19 cellular contexts compared by ENCODE assay signal in the genomic region with DNA sequence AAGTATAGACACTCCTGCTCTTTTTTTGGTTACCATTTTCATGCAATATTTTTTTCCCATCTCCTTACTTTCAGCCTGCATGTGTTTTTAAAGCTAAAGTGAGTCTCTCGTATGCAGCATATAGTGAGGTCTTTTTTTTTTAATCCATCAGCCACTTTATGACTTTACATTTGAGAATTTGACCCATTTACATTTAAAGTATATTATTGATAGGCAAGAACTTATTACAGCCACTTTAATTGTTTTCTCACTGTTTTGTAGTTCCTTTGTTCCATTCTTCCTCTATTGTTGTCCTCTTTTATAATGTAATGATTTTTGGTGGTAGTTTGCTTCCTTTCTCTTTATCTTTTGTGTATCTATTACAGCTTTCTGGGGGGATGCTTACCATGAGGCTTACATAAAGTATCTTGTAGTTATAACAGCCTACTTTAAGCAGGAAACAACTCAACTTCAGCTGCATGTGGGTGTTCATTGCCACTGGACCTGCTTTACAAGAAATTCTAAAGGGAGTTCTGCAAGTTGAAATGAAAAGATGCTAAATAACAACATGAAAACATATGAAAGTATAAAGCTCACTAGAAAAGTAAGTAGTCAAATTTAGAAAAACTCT.
A peak's percentile ranks its signal among the peaks of the same experiment; 100 is the strongest.
DNase-seq lines count a peak whose midpoint lies in the region; ATAC-seq, FAIRE-seq and TF ChIP-seq lines count a peak whose summit lies in the region.
"Had no signal": no experiment of that assay in that cellular context is flagged by ENCODE, and none has a peak within 500 bp of the region (broad histone marks: within the 10 kb centered on the region; RNA-seq: fewer than 3 reads in every experiment).

No MANE protein-coding gene starts in this region.

- no peak for DNase-seq in activated T-cell treated with anti-CD3 and anti-CD28 coated beads, Interleukin-2, amount 50 U/mL, for 24 hours
- no peak for DNase-seq in activated T-cell treated with anti-CD3 and anti-CD28 coated beads, Interleukin-2, amount 50 U/mL, for 4 hours
- no peak for DNase-seq in GM18507 (ENCODE audit: extremely low spot score, insufficient read length, low read depth)
- no peak for DNase-seq in activated naive CD8-positive, alpha-beta T cell treated with anti-CD3 and anti-CD28 coated beads, Interleukin-2, amount 50 U/mL, for 24 hours
- DNase-seq in effector memory CD8-positive, alpha-beta T cell: no peak
- no peak for DNase-seq in GOT3 (lab: John Stamatoyannopoulos, UW)
- no peak for DNase-seq in AG08395 (ENCODE audit: low spot score)
- DNase-seq: CD8-positive, alpha-beta T cell; DMS53; EL; NCI-H1092 treated with DMSO at 0.1 percent for 48 hours; NCI-H2081 treated with DMSO at 0.1 percent for 48 hours; NCI-H748 treated with DMSO at 0.1 percent for 48 hours; OCI-M1; Right ventricle myocardium superior had no signal

- no peak overlapping the region for H3K4me2 ChIP-seq in OCI-LY3 (ENCODE audit: low read length)

- peaks cover 51% of the 10 kb centered on the region for H3K4me1 Mint-ChIP-seq in activated T-cell treated with anti-CD3 and anti-CD28 coated beads, Interleukin-2, amount 50 U/mL, for 24 hours (ENCODE audit: low read depth)
- H3K4me1 Mint-ChIP-seq in activated T-cell treated with anti-CD3 and anti-CD28 coated beads, Interleukin-2, amount 50 U/mL, for 4 hours (ENCODE audit: low read depth): peaks cover 26% of the 10 kb centered on the region
- H3K4me1 Mint-ChIP-seq in activated naive CD8-positive, alpha-beta T cell treated with anti-CD3 and anti-CD28 coated beads, Interleukin-2, amount 50 U/mL, for 24 hours: peaks cover 60% of the 10 kb centered on the region
- peaks cover 10 to 15% of the 10 kb centered on the region in 2 donors for H3K4me1 Mint-ChIP-seq in effector memory CD8-positive, alpha-beta T cell (ENCODE audit: low read depth in 2 of 2)

- no peak for TF ChIP-seq CTCF in OCI-LY3 (IDR thresholded peaks at IDR 0.05; ENCODE audit: low read depth, low read length)

- H3K27ac Mint-ChIP-seq in activated T-cell treated with anti-CD3 and anti-CD28 coated beads, Interleukin-2, amount 50 U/mL, for 24 hours: peak overlapping the region; percentile 53
- peak overlapping the region; percentile 82 for H3K27ac Mint-ChIP-seq in activated naive CD8-positive, alpha-beta T cell treated with anti-CD3 and anti-CD28 coated beads, Interleukin-2, amount 50 U/mL, for 24 hours
- no peak overlapping the region for H3K27ac Mint-ChIP-seq in effector memory CD8-positive, alpha-beta T cell
- H3K27ac Mint-ChIP-seq: CD8-positive, alpha-beta T cell; IgD-negative memory B cell had no signal

- no peak for ATAC-seq in activated T-cell treated with anti-CD3 and anti-CD28 coated beads, Interleukin-2, amount 50 U/mL, for 4 hours
- no peak for ATAC-seq in activated naive CD8-positive, alpha-beta T cell treated with anti-CD3 and anti-CD28 coated beads, Interleukin-2, amount 50 U/mL, for 24 hours
- ATAC-seq in effector memory CD8-positive, alpha-beta T cell (replicated peaks): no peak

- no peak overlapping the region for H3K4me3 ChIP-seq in OCI-LY3 (ENCODE audit: low read length)

- no peak overlapping the region for H3K9ac ChIP-seq in OCI-LY3 (ENCODE audit: low read length)
- H3K9ac ChIP-seq: BLaER1 treated with 17β-estradiol and CSF1 and Interleukin-3, amounts not matched to agents 10 nM and 100 nM had no signal

- peak; percentile 35 for FAIRE-seq in GM18507 (lab: Jason Lieb, UNC)
- FAIRE-seq: H54 had no signal

- no peaks in the 10 kb centered on the region for H3K27me3 Mint-ChIP-seq in activated T-cell treated with anti-CD3 and anti-CD28 coated beads, Interleukin-2, amount 50 U/mL, for 24 hours
- H3K27me3 Mint-ChIP-seq in activated T-cell treated with anti-CD3 and anti-CD28 coated beads, Interleukin-2, amount 50 U/mL, for 4 hours (ENCODE audit: low read depth): no peaks in the 10 kb centered on the region
- no peaks in the 10 kb centered on the region for H3K27me3 Mint-ChIP-seq in activated naive CD8-positive, alpha-beta T cell treated with anti-CD3 and anti-CD28 coated beads, Interleukin-2, amount 50 U/mL, for 24 hours
- H3K27me3 Mint-ChIP-seq in effector memory CD8-positive, alpha-beta T cell: no peaks in the 10 kb centered on the region
- H3K27me3 Mint-ChIP-seq: IgD-negative memory B cell had no signal

- no peaks in the 10 kb centered on the region for H3K79me2 ChIP-seq in OCI-LY3 (ENCODE audit: low read length)

- no peak overlapping the region for H2AFZ ChIP-seq in OCI-LY3 (ENCODE audit: low read depth, low read length)

- peaks cover 36% of the 10 kb centered on the region for H3K4me1 ChIP-seq in OCI-LY3 (ENCODE audit: low read length)

- no peak overlapping the region for H3K4me3 Mint-ChIP-seq in activated T-cell treated with anti-CD3 and anti-CD28 coated beads, Interleukin-2, amount 50 U/mL, for 24 hours
- no peak overlapping the region for H3K4me3 Mint-ChIP-seq in activated T-cell treated with anti-CD3 and anti-CD28 coated beads, Interleukin-2, amount 50 U/mL, for 4 hours
- peak overlapping the region; percentile 35 for H3K4me3 Mint-ChIP-seq in activated naive CD8-positive, alpha-beta T cell treated with anti-CD3 and anti-CD28 coated beads, Interleukin-2, amount 50 U/mL, for 24 hours
- H3K4me3 Mint-ChIP-seq in effector memory CD8-positive, alpha-beta T cell: no peak overlapping the region
- H3K4me3 Mint-ChIP-seq: CD8-positive, alpha-beta T cell; IgD-negative memory B cell had no signal

- H4K20me1 ChIP-seq in OCI-LY3 (ENCODE audit: insufficient read depth, low read length): no peaks in the 10 kb centered on the region
- H4K20me1 ChIP-seq: BLaER1 treated with 17β-estradiol and CSF1 and Interleukin-3, amounts not matched to agents 10 nM and 100 nM had no signal

- 0 out of 2 replicates have a peak, but pooled peaks cover 6% of the 10 kb centered on the region for H3K9me3 ChIP-seq in OCI-LY3 (ENCODE audit: insufficient read depth, low read length)

- H3K27me3 ChIP-seq in OCI-LY3 (ENCODE audit: low read depth, low read length): no peaks in the 10 kb centered on the region
- H3K27me3 ChIP-seq: BLaER1 treated with 17β-estradiol and CSF1 and Interleukin-3, amounts not matched to agents 10 nM and 100 nM had no signal

- H3K36me3 ChIP-seq in OCI-LY3 (replicated peaks; ENCODE audit: low read depth, low read length): peaks cover 12% of the 10 kb centered on the region

- peaks cover 17% of the 10 kb centered on the region for H3K36me3 Mint-ChIP-seq in activated T-cell treated with anti-CD3 and anti-CD28 coated beads, Interleukin-2, amount 50 U/mL, for 24 hours (ENCODE audit: low read depth)
- H3K36me3 Mint-ChIP-seq in activated T-cell treated with anti-CD3 and anti-CD28 coated beads, Interleukin-2, amount 50 U/mL, for 4 hours (ENCODE audit: insufficient read depth): peaks cover 2% of the 10 kb centered on the region
- H3K36me3 Mint-ChIP-seq in activated naive CD8-positive, alpha-beta T cell treated with anti-CD3 and anti-CD28 coated beads, Interleukin-2, amount 50 U/mL, for 24 hours (ENCODE audit: low read depth): peaks cover 27% of the 10 kb centered on the region
- H3K36me3 Mint-ChIP-seq in effector memory CD8-positive, alpha-beta T cell (ENCODE audit: insufficient read depth): no peaks in the 10 kb centered on the region
- H3K36me3 Mint-ChIP-seq: CD8-positive, alpha-beta T cell had no signal

- 0 out of 2 replicates have a peak overlapping the region, but pooled peaks have one; percentile 12 for H3K27ac ChIP-seq in OCI-LY3 (ENCODE audit: low read length)

- H3K9me3 Mint-ChIP-seq in activated T-cell treated with anti-CD3 and anti-CD28 coated beads, Interleukin-2, amount 50 U/mL, for 24 hours: peaks cover 16% of the 10 kb centered on the region
- H3K9me3 Mint-ChIP-seq in activated T-cell treated with anti-CD3 and anti-CD28 coated beads, Interleukin-2, amount 50 U/mL, for 4 hours: peaks cover 17% of the 10 kb centered on the region
- peaks cover 27% of the 10 kb centered on the region for H3K9me3 Mint-ChIP-seq in activated naive CD8-positive, alpha-beta T cell treated with anti-CD3 and anti-CD28 coated beads, Interleukin-2, amount 50 U/mL, for 24 hours
- no peaks in the 10 kb centered on the region for H3K9me3 Mint-ChIP-seq in effector memory CD8-positive, alpha-beta T cell

Comparison
In these comparisons a context has a peak if more than half of its experiments do, and no peak if none do; other contexts are left out.
1. H3K27ac Mint-ChIP-seq: peak in activated T-cell treated with anti-CD3 and anti-CD28 coated beads, Interleukin-2, amount 50 U/mL, for 24 hours (single experiment) and activated naive CD8-positive, alpha-beta T cell treated with anti-CD3 and anti-CD28 coated beads, Interleukin-2, amount 50 U/mL, for 24 hours (single experiment); none in effector memory CD8-positive, alpha-beta T cell (0 of 2).